ENCODE assay signal across 8 cellular contexts in genomic region chr22:50250249-50250554, GRCh38. TPM values are rescaled to one million over a fixed set of nuclear protein-coding genes. Genes with fewer than 3 reads are reported as not detected.
DNase-seq lines count a peak whose midpoint lies in the region; ATAC-seq and TF ChIP-seq lines count a peak whose summit lies in the region.

No MANE protein-coding gene starts in this region.

- peak overlapping the region; percentile 47 for H3K4me3 ChIP-seq in kidney epithelial cell (ENCODE audit: low read depth, low read length)
- H3K4me3 ChIP-seq in thoracic aorta = peak overlapping the region; percentile 82

- peak overlapping the region; percentile 84 for H3K4me3 Mint-ChIP-seq in activated CD8-positive, alpha-beta memory T cell treated with anti-CD3 and anti-CD28 coated beads, Interleukin-2, amount 10 ng/mL, durations not matched to agents 7 days and 5 days
- peak overlapping the region; percentile 71 for H3K4me3 Mint-ChIP-seq in activated T-helper 17 cell treated with anti-CD3 and anti-CD28 coated beads, Interleukin-2, amount 50 U/mL, for 72 hours

- H3K27me3 Mint-ChIP-seq in activated CD8-positive, alpha-beta memory T cell treated with anti-CD3 and anti-CD28 coated beads, Interleukin-2, amount 10 ng/mL, durations not matched to agents 7 days and 5 days = no peaks in the 10 kb centered on the region
- no peaks in the 10 kb centered on the region for H3K27me3 Mint-ChIP-seq in activated T-helper 17 cell treated with anti-CD3 and anti-CD28 coated beads, Interleukin-2, amount 50 U/mL, for 72 hours

- no peaks in the 10 kb centered on the region for H3K9me3 Mint-ChIP-seq in activated CD8-positive, alpha-beta memory T cell treated with anti-CD3 and anti-CD28 coated beads, Interleukin-2, amount 10 ng/mL, durations not matched to agents 7 days and 5 days (ENCODE audit: low read depth)
- H3K9me3 Mint-ChIP-seq in activated T-helper 17 cell treated with anti-CD3 and anti-CD28 coated beads, Interleukin-2, amount 50 U/mL, for 72 hours = no peaks in the 10 kb centered on the region

- TF ChIP-seq CTCF in kidney epithelial cell (IDR thresholded peaks at IDR 0.05; ENCODE audit: insufficient read depth, low read length, poor library complexity, severe bottlenecking) = no peak
- TF ChIP-seq CTCF in thoracic aorta (IDR thresholded peaks at IDR 0.05) = no peak

- CTCF ChIA-PET in activated CD8-positive, alpha-beta memory T cell treated with anti-CD3 and anti-CD28 coated beads, Interleukin-2, amount 10 ng/mL, durations not matched to agents 7 days and 5 days (lab: Charles Lee) = interaction anchor here (1.3 to 3.7 kb wide), 13 partner anchors 9 to 371 kb away, joined by 4 to 42 read pairs (median 13); partner anchors contain the start of genes DENND6B, MAPK12 and SCO2

- H3K36me3 Mint-ChIP-seq in activated CD8-positive, alpha-beta memory T cell treated with anti-CD3 and anti-CD28 coated beads, Interleukin-2, amount 10 ng/mL, durations not matched to agents 7 days and 5 days = peaks cover 7% of the 10 kb centered on the region
- peaks cover 19% of the 10 kb centered on the region for H3K36me3 Mint-ChIP-seq in activated T-helper 17 cell treated with anti-CD3 and anti-CD28 coated beads, Interleukin-2, amount 50 U/mL, for 72 hours (ENCODE audit: low read depth)

- H3K36me3 ChIP-seq in kidney epithelial cell (ENCODE audit: control insufficient read depth, insufficient read depth, low read length) (peaks cover 5% of the 10 kb centered on the region), thoracic aorta (no peaks in the 10 kb centered on the region)

- no peak overlapping the region for H3K27ac ChIP-seq in thoracic aorta

- H3K9me3 ChIP-seq in thoracic aorta = no peaks in the 10 kb centered on the region

- DNase-seq in activated CD8-positive, alpha-beta memory T cell treated with anti-CD3 and anti-CD28 coated beads, Interleukin-2, amount 10 ng/mL, durations not matched to agents 7 days and 5 days = no peak
- no peak for DNase-seq in activated CD8-positive, alpha-beta memory T cell treated with anti-CD3 and anti-CD28 coated beads for 24 hours
- DNase-seq in kidney epithelial cell (ENCODE audit: low read depth) = no peak
- DNase-seq in thoracic aorta (ENCODE audit: low spot score) = no peak
- no peak for DNase-seq in HuH-7 (ENCODE audit: low spot score)
- no peak for DNase-seq in HT-29 (ENCODE audit: low spot score)

- H3K4me1 Mint-ChIP-seq in activated CD8-positive, alpha-beta memory T cell treated with anti-CD3 and anti-CD28 coated beads, Interleukin-2, amount 10 ng/mL, durations not matched to agents 7 days and 5 days = peaks cover 27% of the 10 kb centered on the region
- peaks cover 8% of the 10 kb centered on the region for H3K4me1 Mint-ChIP-seq in activated T-helper 17 cell treated with anti-CD3 and anti-CD28 coated beads, Interleukin-2, amount 50 U/mL, for 72 hours

- no peak for ATAC-seq in activated CD8-positive, alpha-beta memory T cell treated with anti-CD3 and anti-CD28 coated beads, Interleukin-2, amount 10 ng/mL, durations not matched to agents 7 days and 5 days
- ATAC-seq in activated T-helper 17 cell treated with anti-CD3 and anti-CD28 coated beads, Interleukin-2, amount 50 U/mL, for 72 hours (replicated peaks) = no peak
- no peak for ATAC-seq in thoracic aorta (ENCODE audit: insufficient number of reproducible peaks, low FRiP score, low read depth)
- ATAC-seq in HG03442 (IDR thresholded peaks at IDR 0.05; ENCODE audit: unreplicated experiment) = no peak

- peaks cover 21 to 42% of the 10 kb centered on the region in 2 donors for H3K4me1 ChIP-seq in thoracic aorta (ENCODE audit: control insufficient read depth in 1 of 2, low read depth in 2 of 2)

- peak overlapping the region; percentile 85 for H3K27ac Mint-ChIP-seq in activated CD8-positive, alpha-beta memory T cell treated with anti-CD3 and anti-CD28 coated beads, Interleukin-2, amount 10 ng/mL, durations not matched to agents 7 days and 5 days
- no peak overlapping the region for H3K27ac Mint-ChIP-seq in activated T-helper 17 cell treated with anti-CD3 and anti-CD28 coated beads, Interleukin-2, amount 50 U/mL, for 72 hours

- H3K27me3 ChIP-seq in kidney epithelial cell (ENCODE audit: control insufficient read depth, insufficient read depth, low read length) (no peaks in the 10 kb centered on the region), thoracic aorta (replicated peaks; ENCODE audit: insufficient read depth) (no peaks in the 10 kb centered on the region)

RNA-seq across cellular contexts. Expression of gene HDAC10, which starts 0.9 kb away (rescaled TPM):
- total RNA-seq in activated CD8-positive, alpha-beta memory T cell treated with anti-CD3 and anti-CD28 coated beads, Interleukin-2, amount 10 ng/mL, durations not matched to agents 7 days and 5 days = 10 to 100 TPM; 75.2 to 96.3 TPM
- 10 to 100 TPM; 66.4 to 67.5 TPM for total RNA-seq in activated T-helper 17 cell treated with anti-CD3 and anti-CD28 coated beads, Interleukin-2, amount 50 U/mL, for 72 hours
- total RNA-seq in kidney epithelial cell (21.1 and 34.8 TPM in 2 replicates), thoracic aorta (10 to 100 TPM; 55.2 to 60.0 TPM)
- total RNA-seq in HT-29 (2014; rRNA removed; shearing (Covaris generic)) = 62.6 and 63.3 TPM in 2 replicates

RNA-seq across cellular contexts. Expression of gene TUBGCP6, which starts 5.4 kb away (rescaled TPM):
- 10 to 100 TPM; 60.9 to 72.0 TPM for total RNA-seq in activated CD8-positive, alpha-beta memory T cell treated with anti-CD3 and anti-CD28 coated beads, Interleukin-2, amount 10 ng/mL, durations not matched to agents 7 days and 5 days
- total RNA-seq in activated T-helper 17 cell treated with anti-CD3 and anti-CD28 coated beads, Interleukin-2, amount 50 U/mL, for 72 hours = 10 to 100 TPM; 44.5 to 51.1 TPM
- total RNA-seq in kidney epithelial cell (27.2 and 33.6 TPM in 2 replicates), thoracic aorta (10 to 100 TPM; 52.3 to 80.1 TPM)
- 30.8 and 32.2 TPM in 2 replicates for total RNA-seq in HT-29 (2014; rRNA removed; shearing (Covaris generic))

RNA-seq across cellular contexts. Expression of gene MAPK12, which starts 11.3 kb away (rescaled TPM):
- total RNA-seq in activated CD8-positive, alpha-beta memory T cell treated with anti-CD3 and anti-CD28 coated beads, Interleukin-2, amount 10 ng/mL, durations not matched to agents 7 days and 5 days = 10 to 100 TPM; 13.9 to 15.8 TPM
- total RNA-seq in activated T-helper 17 cell treated with anti-CD3 and anti-CD28 coated beads, Interleukin-2, amount 50 U/mL, for 72 hours = 10 to 100 TPM in 1 of 2 donors, 1 to 10 TPM in 1; 5.0 to 14.8 TPM
- total RNA-seq in kidney epithelial cell (25.5 and 27.3 TPM in 2 replicates), thoracic aorta (10 to 100 TPM in 1 of 2 donors, 1 to 10 TPM in 1; 8.9 to 10.4 TPM)
- total RNA-seq in HT-29 (2014; rRNA removed; shearing (Covaris generic)) = 6.6 and 6.7 TPM in 2 replicates

RNA-seq across cellular contexts. Expression of gene MAPK11, which starts 20.0 kb away (rescaled TPM):
- total RNA-seq in activated CD8-positive, alpha-beta memory T cell treated with anti-CD3 and anti-CD28 coated beads, Interleukin-2, amount 10 ng/mL, durations not matched to agents 7 days and 5 days = 10 to 100 TPM; 16.5 to 18.5 TPM
- 10 to 100 TPM; 20.9 to 21.7 TPM for total RNA-seq in activated T-helper 17 cell treated with anti-CD3 and anti-CD28 coated beads, Interleukin-2, amount 50 U/mL, for 72 hours
- total RNA-seq in kidney epithelial cell (11.9 and 12.9 TPM in 2 replicates), thoracic aorta (1 to 10 TPM; 5.8 to 8.8 TPM)
- total RNA-seq in HT-29 (2014; rRNA removed; shearing (Covaris generic)) = 1.6 and 2.2 TPM in 2 replicates

RNA-seq across cellular contexts. Expression of gene SELENOO, which starts 49.4 kb away (rescaled TPM):
- total RNA-seq in activated CD8-positive, alpha-beta memory T cell treated with anti-CD3 and anti-CD28 coated beads, Interleukin-2, amount 10 ng/mL, durations not matched to agents 7 days and 5 days = 10 to 100 TPM; 30.0 to 35.6 TPM
- total RNA-seq in activated T-helper 17 cell treated with anti-CD3 and anti-CD28 coated beads, Interleukin-2, amount 50 U/mL, for 72 hours = 10 to 100 TPM; 16.5 to 26.7 TPM
- total RNA-seq in kidney epithelial cell = 12.0 and 14.8 TPM in 2 replicates
- 10 to 100 TPM; 25.6 to 41.0 TPM for total RNA-seq in thoracic aorta
- 65.3 and 79.4 TPM in 2 replicates for total RNA-seq in HT-29 (2014; rRNA removed; shearing (Covaris generic))
